In genomic region chr4:102036619-102037376, GRCh38 we compare ENCODE assay signal across 12 cellular contexts.
DNase-seq lines count a peak whose midpoint lies in the region; ATAC-seq and TF ChIP-seq lines count a peak whose summit lies in the region.
"Had no signal": no experiment of that assay in that cellular context is flagged by ENCODE, and none has a peak within 500 bp of the region (broad histone marks: within the 10 kb centered on the region; RNA-seq: fewer than 3 reads in every experiment).

No MANE protein-coding gene starts in this region.

- WGBS in thyroid gland, 2 donors, result 71 to 73% methylated on average over 5 of the region's 5 CpGs

- H3K4me3 ChIP-seq in A673 (ENCODE audit: low read depth, low read length, poor library complexity, severe bottlenecking), result no peak overlapping the region
- no peak overlapping the region for H3K4me3 ChIP-seq in fibroblast of pulmonary artery (replicated peaks; ENCODE audit: low read depth, low read length)
- H3K4me3 ChIP-seq in thyroid gland (replicated peaks in 1 of 3), result no peak overlapping the region
- H3K4me3 ChIP-seq: spleen had no signal

- no peaks in the 10 kb centered on the region for H3K9me3 ChIP-seq in A673 (ENCODE audit: low read depth, low read length, poor library complexity, severe bottlenecking)
- no peaks in the 10 kb centered on the region for H3K9me3 ChIP-seq in thyroid gland
- H3K9me3 ChIP-seq: heart left ventricle, spleen had no signal

- TF ChIP-seq CTCF in A673 (conservative IDR thresholded peaks at IDR 0.05; ENCODE audit: low read depth, low read length) (no peak), fibroblast of pulmonary artery (IDR thresholded peaks at IDR 0.05; ENCODE audit: low read length, missing control alignments) (no peak), thyroid gland (IDR thresholded peaks at IDR 0.05) (no peak)

- intact Hi-C loops in A673 (cut with micrococcal nuclease; ENCODE audit: unreplicated experiment), result no loop called here
- intact Hi-C loops in left cardiac atrium (cut with DNase I), result no loop called here
- intact Hi-C loops in thyroid gland (cut with DNase I), result no loop called here

- CTCF ChIA-PET in A673 (lab: Charles Lee) (no interaction called here), HEK293T (lab: Yijun Ruan, JAX) (no interaction called here)

- no peak for TF ChIP-seq POLR2A in thyroid gland (IDR thresholded peaks at IDR 0.05)

- peak; percentile 2 for DNase-seq in A673 (ENCODE audit: low spot score)
- no peak for DNase-seq in HEK293T (ENCODE audit: extremely low spot score)
- peak; percentile 66 for DNase-seq in NCI-H524 treated with DMSO at 0.1 percent for 48 hours (lab: John Stamatoyannopoulos, UW)
- DNase-seq in fibroblast of pulmonary artery (ENCODE audit: low read depth), result peak; percentile 34
- DNase-seq in OCI-M1 (lab: John Stamatoyannopoulos, UW), result no peak
- DNase-seq in left cardiac atrium, result no peak
- no peak for DNase-seq in thyroid gland
- DNase-seq: activated T-cell treated with anti-CD3 and anti-CD28 coated beads, Interleukin-2, amount 50 U/mL, for 24 hours; central memory CD4-positive, alpha-beta T cell; heart left ventricle; spleen had no signal

- BruUV-seq in A673 (replicated peaks; lab: Mats Ljungman, UMichigan), result no TSS peak

- POLR2A ChIA-PET in A673 (lab: Charles Lee; ENCODE audit: low non-redundant PET), result no interaction called here
- POLR2A ChIA-PET in HEK293T (lab: Yijun Ruan, JAX), result no interaction called here

- H3K4me1 ChIP-seq in A673 (ENCODE audit: insufficient read depth, low read length, poor library complexity, severe bottlenecking), result no peaks in the 10 kb centered on the region
- H3K4me1 ChIP-seq in thyroid gland, result peaks cover 3 to 14% of the 10 kb centered on the region in 2 donors
- H3K4me1 ChIP-seq: heart left ventricle had no signal

- ATAC-seq in GM19035 (IDR thresholded peaks at IDR 0.05; ENCODE audit: unreplicated experiment), result no peak
- no peak for ATAC-seq in left cardiac atrium
- ATAC-seq: heart left ventricle had no signal

- H3K36me3 ChIP-seq in A673 (ENCODE audit: insufficient read depth, low read length, poor library complexity, severe bottlenecking), result no peaks in the 10 kb centered on the region
- H3K36me3 ChIP-seq in thyroid gland, result no peaks in the 10 kb centered on the region
- H3K36me3 ChIP-seq: heart left ventricle had no signal

- H3K27ac ChIP-seq in A673 (ENCODE audit: low read depth, low read length, poor library complexity, severe bottlenecking) (no peak overlapping the region), thyroid gland (no peak overlapping the region)
- H3K27ac ChIP-seq: heart left ventricle, spleen had no signal

- H3K27me3 ChIP-seq in A673 (replicated peaks; ENCODE audit: insufficient read depth, low read depth, low read length, poor library complexity), result no peaks in the 10 kb centered on the region
- no peaks in the 10 kb centered on the region for H3K27me3 ChIP-seq in thyroid gland
- H3K27me3 ChIP-seq: heart left ventricle, spleen had no signal

TF ChIP-seq in HEK293T, 16 proteins besides CTCF, POLR2A, EP300 and RAD21:
- TF ChIP-seq L3MBTL2 (conservative IDR thresholded peaks at IDR 0.05), result no peak
- TF ChIP-seq PKNOX1 (IDR thresholded peaks at IDR 0.05), result peak; percentile 62

Comparison
In these comparisons a context has a peak if more than half of its experiments do, and no peak if none do; other contexts are left out.
1. DNase-seq: peak in A673 (single experiment), NCI-H524 treated with DMSO at 0.1 percent for 48 hours (single experiment) and fibroblast of pulmonary artery (single experiment); none in HEK293T (single experiment), OCI-M1 (single experiment), left cardiac atrium (single experiment) and thyroid gland (0 of 2).